1 cellular context compared by ENCODE assay signal in genomic region chr4:188532751-188533150, GRCh38.
TF ChIP-seq lines count a peak whose summit lies in the region.

No MANE protein-coding gene starts in this region.

TF ChIP-seq in IMR-90, 13 proteins besides CTCF, POLR2A, EP300 and RAD21:
- TF ChIP-seq RCOR1 (IDR thresholded peaks at IDR 0.05; ENCODE audit: insufficient replicate concordance, low read length), result no peak
